Comparison of ENCODE assay signal across 28 cellular contexts in the genomic region with DNA sequence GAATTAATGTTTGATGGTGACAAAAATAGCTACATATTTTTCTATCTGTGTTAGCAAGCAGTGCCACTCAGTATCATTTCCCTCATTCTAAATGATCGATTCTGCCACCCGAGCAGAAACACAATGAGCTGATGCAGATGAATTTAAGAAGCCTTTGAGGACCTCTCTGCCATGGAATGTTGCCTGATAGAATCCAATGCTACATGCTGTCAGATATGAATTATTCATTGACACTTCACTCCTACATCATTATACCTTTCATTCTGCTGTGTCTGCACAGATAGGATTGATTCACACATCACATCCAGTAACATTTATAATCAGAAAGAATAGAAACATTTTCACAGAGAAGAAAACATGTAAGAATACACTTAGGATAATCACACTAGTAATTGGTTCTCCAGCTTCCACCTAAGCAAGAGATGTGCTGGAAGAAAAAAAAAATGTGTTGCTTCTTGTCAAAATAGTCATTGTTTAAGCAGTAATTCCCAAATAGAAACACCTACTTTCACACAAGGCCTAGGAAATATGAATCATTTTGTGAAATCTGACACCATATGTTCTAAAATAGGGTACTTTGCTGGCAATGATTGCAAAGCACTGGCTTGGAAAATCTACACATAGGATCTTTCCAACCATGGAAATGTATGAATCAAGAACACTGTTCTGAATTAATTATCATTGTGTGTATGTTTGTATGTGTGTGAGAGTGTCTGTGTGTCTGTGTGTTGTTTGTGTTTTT.
DNase-seq lines count a peak whose midpoint lies in the region; TF ChIP-seq lines count a peak whose summit lies in the region.
"Had no signal": no experiment of that assay in that cellular context is flagged by ENCODE, and none has a peak within 500 bp of the region (broad histone marks: within the 10 kb centered on the region; RNA-seq: fewer than 3 reads in every experiment).

No MANE protein-coding gene starts in this region.

- no peaks in the 10 kb centered on the region for H4K20me1 ChIP-seq in neural progenitor cell (ENCODE audit: low read depth)

- H3K9me3 ChIP-seq in neural progenitor cell (ENCODE audit: low read depth): no peaks in the 10 kb centered on the region
- H3K9me3 ChIP-seq: SK-N-SH had no signal

- H3K27me3 Mint-ChIP-seq in neural progenitor cell (ENCODE audit: insufficient read depth, low read depth) (no peaks in the 10 kb centered on the region), nephron progenitor cell (ENCODE audit: low read depth, poor library complexity) (peaks cover 4% of the 10 kb centered on the region)
- H3K27me3 Mint-ChIP-seq: dendritic cell treated with granulocyte-macrophage colony-stimulating factor and Interleukin-4, amounts not matched to agents 40 ng/mL and 50 ng/mL, for 4 days had no signal

- no peaks in the 10 kb centered on the region for H3K4me1 ChIP-seq in neural progenitor cell
- H3K4me1 ChIP-seq: gastroesophageal sphincter, transverse colon had no signal

- no peak overlapping the region for H3K27ac ChIP-seq in neural progenitor cell
- H3K27ac ChIP-seq: gastroesophageal sphincter, hepatocyte, transverse colon had no signal

- H3K36me3 Mint-ChIP-seq in neural progenitor cell (peaks cover 9% of the 10 kb centered on the region), nephron progenitor cell (ENCODE audit: low read depth) (peaks cover 6% of the 10 kb centered on the region)

- CTCF ChIA-PET in HEK293T (lab: Yijun Ruan, JAX): no interaction called here

- peak; percentile 6 for DNase-seq in HT1080 (ENCODE audit: low read depth)
- DNase-seq in astrocyte of the cerebellum (ENCODE audit: low read depth): peak; percentile 15
- DNase-seq in fibroblast of mammary gland (ENCODE audit: low read depth): peak; percentile 12
- DNase-seq in neural progenitor cell (ENCODE audit: low spot score): no peak
- no peak for DNase-seq in iPS-NIHi7 (ENCODE audit: extremely low spot score)
- no peak for DNase-seq in nephron progenitor cell
- DNase-seq in HEK293T (ENCODE audit: extremely low spot score): no peak
- DNase-seq in stimulated activated CD4-positive, alpha-beta T cell treated with anti-CD3 and anti-CD28 coated beads, Interleukin-4, amount 100 ng/mL, for 24 hours: no peak
- DNase-seq: activated CD4-positive, alpha-beta T cell treated with anti-CD3 and anti-CD28 coated beads, Interleukin-2, amount 50 U/mL, for 1 hour; activated CD4-positive, CD25-positive, alpha-beta regulatory T cell; activated effector memory CD4-positive, alpha-beta T cell treated with Interleukin-2 at 50 U/mL for 16 hours; activated T-cell treated with anti-CD3 and anti-CD28 coated beads, Interleukin-2, amount 50 U/mL, for 1 hour; endodermal cell; H7; Karpas-422; NCI-H146; NCI-H2107; NCI-H446; NCI-H82; right cardiac atrium; RPMI8226; SK-N-SH; transverse colon had no signal

- no peak overlapping the region for H3K9ac ChIP-seq in neural progenitor cell
- H3K9ac ChIP-seq: SK-N-SH had no signal

- H3K27ac Mint-ChIP-seq in neural progenitor cell (peak overlapping the region; percentile 19), nephron progenitor cell (no peak overlapping the region)
- H3K27ac Mint-ChIP-seq: activated naive CD4-positive, alpha-beta T cell treated with anti-CD3 and anti-CD28 coated beads, Interleukin-2, amount 50 U/mL, for 72 hours; dendritic cell treated with granulocyte-macrophage colony-stimulating factor and Interleukin-4, amounts not matched to agents 40 ng/mL and 50 ng/mL, for 4 days; endodermal cell had no signal

- no peak overlapping the region for H3K4me2 ChIP-seq in neural progenitor cell
- H3K4me2 ChIP-seq: hepatocyte, SK-N-SH had no signal

- H3K36me3 ChIP-seq in neural progenitor cell: no peaks in the 10 kb centered on the region
- H3K36me3 ChIP-seq: gastroesophageal sphincter, transverse colon had no signal

- no peaks in the 10 kb centered on the region for H3K79me2 ChIP-seq in neural progenitor cell (ENCODE audit: low read depth)
- H3K79me2 ChIP-seq: hepatocyte had no signal

- TF ChIP-seq CTCF in astrocyte of the cerebellum (IDR thresholded peaks at IDR 0.05; ENCODE audit: low read depth, low read length, missing control alignments): no peak
- TF ChIP-seq CTCF in fibroblast of mammary gland (conservative IDR thresholded peaks at IDR 0.05; ENCODE audit: control insufficient read depth, insufficient read depth, low read depth, low read length): no peak
- TF ChIP-seq CTCF in neural progenitor cell (IDR thresholded peaks at IDR 0.05): no peak
- TF ChIP-seq CTCF in nephron progenitor cell (IDR thresholded peaks at IDR 0.05): no peak

- H3K4me3 Mint-ChIP-seq in neural progenitor cell: no peak overlapping the region
- H3K4me3 Mint-ChIP-seq in nephron progenitor cell: no peak overlapping the region
- H3K4me3 Mint-ChIP-seq: dendritic cell treated with granulocyte-macrophage colony-stimulating factor and Interleukin-4, amounts not matched to agents 40 ng/mL and 50 ng/mL, for 4 days; endodermal cell; neural crest cell had no signal

- H3K4me1 Mint-ChIP-seq in neural progenitor cell (peaks cover 17% of the 10 kb centered on the region), nephron progenitor cell (no peaks in the 10 kb centered on the region)
- H3K4me1 Mint-ChIP-seq: endodermal cell, neural crest cell had no signal

- POLR2A ChIA-PET in HEK293T (lab: Yijun Ruan, JAX): no interaction called here

- no peaks in the 10 kb centered on the region for H3F3A ChIP-seq in neural progenitor cell (ENCODE audit: low read depth)

- H2AFZ ChIP-seq in neural progenitor cell (replicated peaks): no peak overlapping the region
- H2AFZ ChIP-seq: hepatocyte had no signal

- in situ Hi-C loops in astrocyte of the cerebellum (cut with HindIII; ENCODE audit: low sequenced_read_pairs): no loop called here

- H3K4me3 ChIP-seq in astrocyte of the cerebellum (ENCODE audit: low read depth, low read length) (no peak overlapping the region), fibroblast of mammary gland (ENCODE audit: control insufficient read depth, low read depth, low read length) (no peak overlapping the region), neural progenitor cell (no peak overlapping the region)
- H3K4me3 ChIP-seq: gastroesophageal sphincter, hepatocyte, transverse colon had no signal

- H3K9me3 Mint-ChIP-seq in neural progenitor cell (peaks cover 30% of the 10 kb centered on the region), nephron progenitor cell (peaks cover 35% of the 10 kb centered on the region)

- H3K27me3 ChIP-seq in neural progenitor cell: no peaks in the 10 kb centered on the region
- H3K27me3 ChIP-seq: gastroesophageal sphincter, hepatocyte, transverse colon had no signal

TF ChIP-seq in HEK293T, 16 proteins besides CTCF, POLR2A, EP300 and RAD21:
- no peak for TF ChIP-seq SP1 (IDR thresholded peaks at IDR 0.05)
- TF ChIP-seq HDGF (IDR thresholded peaks at IDR 0.05; ENCODE audit: borderline replicate concordance): no peak
- TF ChIP-seq L3MBTL2 (conservative IDR thresholded peaks at IDR 0.05): no peak
- no peak for TF ChIP-seq ELF4 (IDR thresholded peaks at IDR 0.05)
- TF ChIP-seq ARNT (IDR thresholded peaks at IDR 0.05): no peak
- TF ChIP-seq PKNOX1 (IDR thresholded peaks at IDR 0.05): no peak
- no peak for TF ChIP-seq FOXA1 (IDR thresholded peaks at IDR 0.05)
- no peak for TF ChIP-seq NFRKB (IDR thresholded peaks at IDR 0.05)
- no peak for TF ChIP-seq SUZ12 (IDR thresholded peaks at IDR 0.05)
- TF ChIP-seq CTBP1 (IDR thresholded peaks at IDR 0.05; ENCODE audit: borderline replicate concordance): no peak
- TF ChIP-seq LEF1 (IDR thresholded peaks at IDR 0.05; ENCODE audit: borderline replicate concordance): no peak
- no peak for TF ChIP-seq ZNF384 (IDR thresholded peaks at IDR 0.05)

Comparison
In these comparisons a context has a peak if more than half of its experiments do, and no peak if none do; other contexts are left out.
1. DNase-seq: peak in HT1080 (single experiment), astrocyte of the cerebellum (single experiment) and fibroblast of mammary gland (single experiment); none in neural progenitor cell (single experiment), iPS-NIHi7 (single experiment), nephron progenitor cell (single experiment), HEK293T (single experiment) and stimulated activated CD4-positive, alpha-beta T cell treated with anti-CD3 and anti-CD28 coated beads, Interleukin-4, amount 100 ng/mL, for 24 hours (single experiment).